7 cellular contexts compared by ENCODE assay signal in genomic region chr16:30399435-30400186, GRCh38. TPM values are rescaled to one million over a fixed set of nuclear protein-coding genes. Genes with fewer than 3 reads are reported as not detected.
A peak's percentile ranks its signal among the peaks of the same experiment; 100 is the strongest.
DNase-seq lines count a peak whose midpoint lies in the region; ATAC-seq and TF ChIP-seq lines count a peak whose summit lies in the region.

No MANE protein-coding gene starts in this region.

- POLR2A ChIA-PET in WTC11 (lab: Charles Lee), result interaction anchor here (1.0 to 1.3 kb wide), 4 partner anchors 10 to 259 kb away, joined by 3 to 4 read pairs (median 4); partner anchors contain the start of gene CD2BP2

- H3K4me1 Mint-ChIP-seq in WTC11, result peaks cover 32% of the 10 kb centered on the region
- peaks cover 55% of the 10 kb centered on the region for H3K4me1 Mint-ChIP-seq in stimulated activated effector memory CD8-positive, alpha-beta T cell treated with anti-CD3 and anti-CD28 coated beads, Interleukin-12 subunit alpha, Interleukin-12 subunit beta, amount 100 ng/mL, for 72 hours

- DNase-seq in HFF-Myc (ENCODE audit: extremely low read depth, low read depth) (no peak), WTC11 (ENCODE audit: low spot score) (no peak), hepatic stellate cell (ENCODE audit: low spot score) (peak; percentile 28), C1 segment of cervical spinal cord (lab: John Stamatoyannopoulos, UW) (no peak), NK-92 (lab: John Stamatoyannopoulos, UW; ENCODE audit: unreplicated experiment) (no peak)
- DNase-seq in stimulated activated effector memory CD8-positive, alpha-beta T cell treated with anti-CD3 and anti-CD28 coated beads, Interleukin-12 subunit alpha, Interleukin-12 subunit beta, amount 100 ng/mL, for 72 hours (ENCODE audit: low spot score in 2 of 2), result no peak

- H3K9me3 Mint-ChIP-seq in WTC11, result no peaks in the 10 kb centered on the region
- H3K9me3 Mint-ChIP-seq in stimulated activated effector memory CD8-positive, alpha-beta T cell treated with anti-CD3 and anti-CD28 coated beads, Interleukin-12 subunit alpha, Interleukin-12 subunit beta, amount 100 ng/mL, for 72 hours, result no peaks in the 10 kb centered on the region

- peak overlapping the region; percentile 98 for H3K27ac Mint-ChIP-seq in WTC11
- peak overlapping the region; percentile 91 for H3K27ac Mint-ChIP-seq in stimulated activated effector memory CD8-positive, alpha-beta T cell treated with anti-CD3 and anti-CD28 coated beads, Interleukin-12 subunit alpha, Interleukin-12 subunit beta, amount 100 ng/mL, for 72 hours

- peak overlapping the region; percentile 89 for H3K4me3 Mint-ChIP-seq in WTC11
- peak overlapping the region; percentile 84 for H3K4me3 Mint-ChIP-seq in stimulated activated effector memory CD8-positive, alpha-beta T cell treated with anti-CD3 and anti-CD28 coated beads, Interleukin-12 subunit alpha, Interleukin-12 subunit beta, amount 100 ng/mL, for 72 hours

- CTCF ChIA-PET in WTC11 (lab: Charles Lee), result interaction anchor here (1.1 to 9.3 kb wide), 4 partner anchors 8 to 308 kb away, joined by 4 to 97 read pairs (median 10); partner anchors contain the start of genes TBC1D10B, TBX6 and ZNF771

- peak overlapping the region; percentile 40 for H3K4me3 ChIP-seq in HFF-Myc (replicated peaks; ENCODE audit: low read depth, low read length)

- peaks cover 17% of the 10 kb centered on the region for H3K27me3 Mint-ChIP-seq in WTC11 (ENCODE audit: low read depth)

- H3K36me3 Mint-ChIP-seq in WTC11, result peaks cover 5% of the 10 kb centered on the region
- peaks cover 35% of the 10 kb centered on the region for H3K36me3 Mint-ChIP-seq in stimulated activated effector memory CD8-positive, alpha-beta T cell treated with anti-CD3 and anti-CD28 coated beads, Interleukin-12 subunit alpha, Interleukin-12 subunit beta, amount 100 ng/mL, for 72 hours

- TF ChIP-seq CTCF in HFF-Myc (IDR thresholded peaks at IDR 0.05; ENCODE audit: low read depth, low read length, missing control alignments) (no peak), WTC11 (IDR thresholded peaks at IDR 0.05) (no peak)

- ATAC-seq in WTC11 (no peak), HG03342 (IDR thresholded peaks at IDR 0.05; ENCODE audit: unreplicated experiment) (no peak)
- ATAC-seq in stimulated activated effector memory CD8-positive, alpha-beta T cell treated with anti-CD3 and anti-CD28 coated beads, Interleukin-12 subunit alpha, Interleukin-12 subunit beta, amount 100 ng/mL, for 72 hours, result no peak

TF ChIP-seq in WTC11, 78 proteins besides CTCF, POLR2A, EP300 and RAD21:
- TF ChIP-seq E2F1 (CRISPR knock-in tag; IDR thresholded peaks at IDR 0.05), result no peak
- no peak for TF ChIP-seq ATF3 (CRISPR knock-in tag; conservative IDR thresholded peaks at IDR 0.05)
- no peak for TF ChIP-seq SOX15 (CRISPR knock-in tag; IDR thresholded peaks at IDR 0.05)
- no peak for TF ChIP-seq CDX4 (CRISPR knock-in tag; IDR thresholded peaks at IDR 0.05; ENCODE audit: borderline replicate concordance)
- 0 out of 2 replicates have a peak, but pooled peaks have one; percentile 11 for TF ChIP-seq ZNF671 (CRISPR knock-in tag; IDR thresholded peaks at IDR 0.05)
- TF ChIP-seq TEAD4 (CRISPR knock-in tag; IDR thresholded peaks at IDR 0.05), result no peak
- TF ChIP-seq AR (CRISPR knock-in tag; IDR thresholded peaks at IDR 0.05), result 0 out of 2 replicates have a peak, but pooled peaks have one; percentile 39
- no peak for TF ChIP-seq FOXK1 (CRISPR knock-in tag; IDR thresholded peaks at IDR 0.05)
- TF ChIP-seq ZNF232 (CRISPR knock-in tag; IDR thresholded peaks at IDR 0.05), result 0 out of 2 replicates have a peak, but pooled peaks have one; percentile 34
- TF ChIP-seq ZNF425 (CRISPR knock-in tag; conservative IDR thresholded peaks at IDR 0.05), result no peak

RNA-seq across cellular contexts. Expression of gene ZNF48, which starts 4.4 kb away (rescaled TPM):
- 31.3 to 39.3 TPM (median 32.1 TPM) in 3 replicates for total RNA-seq in WTC11 (2021)

RNA-seq across cellular contexts. Expression of gene ZNF771, which starts 7.8 kb away (rescaled TPM):
- total RNA-seq in WTC11 (2021), result 10.0 to 12.5 TPM (median 11.3 TPM) in 3 replicates

RNA-seq across cellular contexts. Expression of gene SEPTIN1, which starts 17.2 kb away (rescaled TPM):
- 2.3 to 2.7 TPM (median 2.6 TPM) in 3 replicates for total RNA-seq in WTC11 (2021)

RNA-seq across cellular contexts. Expression of gene MYL11, which starts 25.0 kb away (rescaled TPM):
- 0.80 to 1.3 TPM (median 0.85 TPM) in 3 replicates for total RNA-seq in WTC11 (2021)

RNA-seq across cellular contexts. Expression of gene TBC1D10B, which starts 29.3 kb away (rescaled TPM):
- 33.4 to 40.5 TPM (median 34.6 TPM) in 3 replicates for total RNA-seq in WTC11 (2021)
